29 cellular contexts compared by ENCODE assay signal in the genomic region with DNA sequence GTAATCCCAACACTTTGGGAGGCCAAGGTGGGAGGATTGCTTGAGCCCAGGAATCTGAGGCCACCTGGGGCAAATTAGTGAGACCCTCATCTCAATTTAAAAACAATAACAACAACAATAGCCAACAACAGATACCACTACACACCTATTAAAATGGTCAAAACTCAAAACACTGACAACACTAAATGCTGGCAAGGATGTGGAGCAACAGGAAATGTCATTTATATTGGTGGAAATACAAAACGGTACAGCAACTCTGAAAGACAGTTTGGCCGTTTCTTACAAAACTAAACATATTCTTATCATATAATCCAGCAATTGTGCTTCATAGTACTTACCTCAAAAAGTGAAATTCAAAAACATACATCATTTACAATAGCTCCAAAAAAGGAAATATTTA. TPM values are rescaled to one million over a fixed set of nuclear protein-coding genes. Genes with fewer than 3 reads are reported as not detected.
"Had no signal": no experiment of that assay in that cellular context is flagged by ENCODE, and none has a peak within 500 bp of the region (broad histone marks: within the 10 kb centered on the region; RNA-seq: fewer than 3 reads in every experiment).

No MANE protein-coding gene starts in this region.

- H3K4me3 ChIP-seq: stomach, suprapubic skin, testis, thoracic aorta, thyroid gland, tibial artery, tibial nerve, transverse colon, upper lobe of left lung, upper lobe of right lung, uterus, vagina had no signal

- H3K4me3 Mint-ChIP-seq: stimulated activated effector memory CD8-positive, alpha-beta T cell treated with anti-CD3 and anti-CD28 coated beads, Interleukin-12 subunit alpha, Interleukin-12 subunit beta, amount 100 ng/mL, for 72 hours; stimulated activated memory B cell treated with anti-CD40 and anti-IgM and Interleukin-4, amounts not matched to agents 10 μg/mL and 1 μg/mL and 100 μg/mL, for 72 hours; stimulated activated naive B cell treated with anti-CD40 and anti-IgM and Interleukin-4, amounts not matched to agents 10 μg/mL and 1 μg/mL and 100 μg/mL, for 72 hours; stimulated activated naive CD8-positive, alpha-beta T cell treated with anti-CD3 and anti-CD28 coated beads, Interleukin-15, amount 100 ng/mL, for 72 hours; stimulated activated naive CD8-positive, alpha-beta T cell treated with anti-CD3 and anti-CD28 coated beads, Interleukin-15, Interleukin-2, amounts not matched to agents 100 ng/mL and 50 ng/mL, for 24 hours; type B pancreatic cell had no signal

- DNase-seq: stimulated activated CD4-positive, alpha-beta T cell treated with anti-CD3 and anti-CD28 coated beads, Interleukin-2, amount 100 ng/mL, for 48 hours; stimulated activated CD4-positive, alpha-beta T cell treated with anti-CD3 and anti-CD28 coated beads, Interleukin-4, amount 100 ng/mL, for 1 hour; stimulated activated CD4-positive, alpha-beta T cell treated with anti-CD3 and anti-CD28 coated beads, Interleukin-4, amount 100 ng/mL, for 24 hours; stimulated activated CD4-positive, alpha-beta T cell treated with anti-CD3 and anti-CD28 coated beads, Interleukin-4, amount 100 ng/mL, for 4 hours; stimulated activated CD8-positive, alpha-beta memory T cell treated with anti-CD3 and anti-CD28 coated beads, Interleukin-4, amount 100 ng/mL, for 48 hours; stimulated activated naive B cell treated with anti-CD40 and anti-IgM and Interleukin-4, amounts not matched to agents 10 μg/mL and 1 μg/mL and 100 μg/mL, for 72 hours; stimulated activated naive CD4-positive, alpha-beta T cell; stimulated activated naive CD4-positive, alpha-beta T cell treated with Interleukin-2 at 50 U/mL for 16 hours; stimulated activated naive CD8-positive, alpha-beta T cell treated with anti-CD3 and anti-CD28 coated beads, Interleukin-15, amount 100 ng/mL, for 72 hours; stimulated activated naive CD8-positive, alpha-beta T cell treated with anti-CD3 and anti-CD28 coated beads, Interleukin-15, Interleukin-2, amounts not matched to agents 100 U/mL and 50 U/mL, for 24 hours; stomach; substantia nigra; testis; thyroid gland; tibial artery; transverse colon; trophoblast cell; upper lobe of left lung; upper lobe of right lung; uterus had no signal

- H3K36me3 ChIP-seq: stomach, suprapubic skin, thoracic aorta, thyroid gland, tibial artery, tibial nerve, transverse colon, upper lobe of left lung, upper lobe of right lung, uterus, vagina had no signal

- FAIRE-seq: urothelium cell line had no signal

- H3K27ac ChIP-seq: stomach, suprapubic skin, testis, thoracic aorta, thyroid gland, tibial artery, tibial nerve, transverse colon, upper lobe of left lung, upper lobe of right lung, uterus, vagina had no signal

- H3K9me3 ChIP-seq: suprapubic skin, testis, thoracic aorta, thyroid gland, tibial artery, tibial nerve, transverse colon, upper lobe of left lung, upper lobe of right lung, uterus, vagina had no signal

- H3K27ac Mint-ChIP-seq: stimulated activated effector memory CD8-positive, alpha-beta T cell treated with anti-CD3 and anti-CD28 coated beads, Interleukin-12 subunit alpha, Interleukin-12 subunit beta, amount 100 ng/mL, for 72 hours; stimulated activated memory B cell treated with anti-CD40 and anti-IgM and Interleukin-4, amounts not matched to agents 10 μg/mL and 1 μg/mL and 100 μg/mL, for 72 hours; stimulated activated naive B cell treated with anti-CD40 and anti-IgM and Interleukin-4, amounts not matched to agents 10 μg/mL and 1 μg/mL and 100 μg/mL, for 72 hours; stimulated activated naive CD8-positive, alpha-beta T cell treated with anti-CD3 and anti-CD28 coated beads, Interleukin-15, amount 100 ng/mL, for 72 hours; stimulated activated naive CD8-positive, alpha-beta T cell treated with anti-CD3 and anti-CD28 coated beads, Interleukin-15, Interleukin-2, amounts not matched to agents 100 ng/mL and 50 ng/mL, for 24 hours; type B pancreatic cell had no signal

- H3K27me3 ChIP-seq: suprapubic skin, testis, thyroid gland, tibial artery, tibial nerve, upper lobe of left lung, upper lobe of right lung, uterus, vagina had no signal

- ATAC-seq: stimulated activated effector memory CD8-positive, alpha-beta T cell treated with anti-CD3 and anti-CD28 coated beads, Interleukin-12 subunit alpha, Interleukin-12 subunit beta, amount 100 ng/mL, for 72 hours; stimulated activated memory B cell treated with anti-CD40 and anti-IgM and Interleukin-4, amounts not matched to agents 10 μg/mL and 1 μg/mL and 100 μg/mL, for 72 hours; stimulated activated naive B cell treated with anti-CD40 and anti-IgM and Interleukin-4, amounts not matched to agents 10 μg/mL and 1 μg/mL and 100 μg/mL, for 72 hours; stimulated activated naive CD8-positive, alpha-beta T cell treated with anti-CD3 and anti-CD28 coated beads, Interleukin-15, amount 100 ng/mL, for 72 hours; stimulated activated naive CD8-positive, alpha-beta T cell treated with anti-CD3 and anti-CD28 coated beads, Interleukin-15, Interleukin-2, amounts not matched to agents 100 U/mL and 50 U/mL, for 24 hours; upper lobe of right lung had no signal

- H3K36me3 Mint-ChIP-seq: stimulated activated effector memory CD8-positive, alpha-beta T cell treated with anti-CD3 and anti-CD28 coated beads, Interleukin-12 subunit alpha, Interleukin-12 subunit beta, amount 100 ng/mL, for 72 hours; stimulated activated memory B cell treated with anti-CD40 and anti-IgM and Interleukin-4, amounts not matched to agents 10 μg/mL and 1 μg/mL and 100 μg/mL, for 72 hours; stimulated activated naive B cell treated with anti-CD40 and anti-IgM and Interleukin-4, amounts not matched to agents 10 μg/mL and 1 μg/mL and 100 μg/mL, for 72 hours; type B pancreatic cell had no signal

- H3K4me1 ChIP-seq: stomach, suprapubic skin, testis, thyroid gland, tibial artery, tibial nerve, transverse colon, upper lobe of right lung, uterus, vagina had no signal

- H3K4me1 Mint-ChIP-seq: stimulated activated effector memory CD8-positive, alpha-beta T cell treated with anti-CD3 and anti-CD28 coated beads, Interleukin-12 subunit alpha, Interleukin-12 subunit beta, amount 100 ng/mL, for 72 hours; stimulated activated memory B cell treated with anti-CD40 and anti-IgM and Interleukin-4, amounts not matched to agents 10 μg/mL and 1 μg/mL and 100 μg/mL, for 72 hours; stimulated activated naive B cell treated with anti-CD40 and anti-IgM and Interleukin-4, amounts not matched to agents 10 μg/mL and 1 μg/mL and 100 μg/mL, for 72 hours; stimulated activated naive CD8-positive, alpha-beta T cell treated with anti-CD3 and anti-CD28 coated beads, Interleukin-15, amount 100 ng/mL, for 72 hours had no signal

- H3K9me3 Mint-ChIP-seq: stimulated activated effector memory CD8-positive, alpha-beta T cell treated with anti-CD3 and anti-CD28 coated beads, Interleukin-12 subunit alpha, Interleukin-12 subunit beta, amount 100 ng/mL, for 72 hours; stimulated activated naive CD8-positive, alpha-beta T cell treated with anti-CD3 and anti-CD28 coated beads, Interleukin-15, Interleukin-2, amounts not matched to agents 100 ng/mL and 50 ng/mL, for 24 hours; type B pancreatic cell had no signal

RNA-seq across cellular contexts. Expression of a gene that starts 57.7 kb away (rescaled TPM):
- total RNA-seq: thoracic aorta, tibial nerve had no signal
